9 cellular contexts compared by ENCODE assay signal in the genomic region with DNA sequence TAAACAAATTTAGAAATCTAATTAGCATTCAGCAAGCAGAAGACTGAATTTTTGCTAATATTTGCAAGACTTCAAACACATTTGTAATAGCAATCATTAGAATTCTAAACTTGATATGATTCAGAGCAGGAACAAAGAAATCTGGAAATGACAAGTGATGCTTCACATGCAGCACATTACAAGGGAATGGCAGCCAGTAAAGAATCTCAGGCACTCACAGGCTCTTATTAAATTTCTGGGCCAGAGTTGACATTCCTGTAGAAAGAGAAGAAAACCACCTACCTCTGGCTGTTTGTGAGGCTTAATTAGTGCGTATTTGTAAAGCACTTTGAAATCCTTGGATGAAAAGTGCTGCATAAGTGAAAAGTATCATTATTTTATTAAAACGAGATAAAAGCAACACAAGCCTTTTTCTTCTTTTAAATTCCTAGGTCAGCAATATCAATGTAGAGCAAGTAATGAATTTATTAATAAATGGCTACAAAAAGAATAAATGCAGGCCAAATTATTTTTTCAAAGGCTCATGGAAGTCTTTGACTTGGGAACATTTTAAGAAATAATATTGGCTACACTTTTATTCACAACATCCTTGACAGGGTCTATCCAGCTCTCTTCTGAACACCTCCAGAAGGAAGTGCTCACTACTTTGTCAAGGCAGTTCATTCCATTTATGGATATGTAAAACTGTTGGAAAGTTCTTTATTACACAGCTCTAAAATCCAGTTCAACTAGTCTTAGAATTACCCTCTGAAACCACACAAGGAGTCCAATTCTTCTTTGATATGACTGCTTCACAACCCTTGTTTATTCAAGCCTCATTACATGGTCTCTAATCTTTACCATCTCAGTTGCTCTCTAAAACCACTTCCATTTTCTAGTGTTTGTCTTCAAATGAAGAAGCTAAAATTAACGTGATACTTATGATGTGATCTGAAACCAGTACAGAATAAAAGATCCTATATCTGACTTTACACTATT. TPM values are rescaled to one million over a fixed set of nuclear protein-coding genes. Genes with fewer than 3 reads are reported as not detected.
DNase-seq lines count a peak whose midpoint lies in the region; ATAC-seq lines count a peak whose summit lies in the region.
"Had no signal": no experiment of that assay in that cellular context is flagged by ENCODE, and none has a peak within 500 bp of the region (broad histone marks: within the 10 kb centered on the region; RNA-seq: fewer than 3 reads in every experiment).

No MANE protein-coding gene starts in this region.

- H3K4me1 Mint-ChIP-seq in CD4-positive, alpha-beta memory T cell: peaks cover 6 to 11% (median 7%) of the 10 kb centered on the region in 4 donors

- POLR2A ChIA-PET in CD4-positive, alpha-beta memory T cell (lab: Charles Lee; ENCODE audit: partially characterized antibody): interaction anchor here (0.8 to 1.5 kb wide), 2 partner anchors 32 to 35 kb away, joined by 3 to 11 read pairs; a partner anchor contains a TSS

- no peak overlapping the region for H3K9ac ChIP-seq in adipocyte (ENCODE audit: low read length)

- CTCF ChIA-PET in CD4-positive, alpha-beta memory T cell (lab: Charles Lee; ENCODE audit: partially characterized antibody): interaction anchor here (1.2 to 1.4 kb wide), 2 partner anchors 11 to 1004 kb away, joined by 4 to 5 read pairs; no protein-coding TSS in a partner anchor

- no peaks in the 10 kb centered on the region for H3K27me3 ChIP-seq in CD4-positive, alpha-beta memory T cell (ENCODE audit: insufficient read depth, low read length)
- H3K27me3 ChIP-seq in adipocyte (replicated peaks; ENCODE audit: control insufficient read depth, insufficient read depth, low read length) (no peaks in the 10 kb centered on the region), H7 (ENCODE audit: control insufficient read depth, insufficient read depth, low read length) (no peaks in the 10 kb centered on the region)

- no peaks in the 10 kb centered on the region for H3K36me3 ChIP-seq in CD4-positive, alpha-beta memory T cell (ENCODE audit: insufficient read depth, low read length)
- H3K36me3 ChIP-seq in adipocyte (ENCODE audit: control insufficient read depth, insufficient read depth, low read length, severe bottlenecking) (no peaks in the 10 kb centered on the region), H7 (replicated peaks; ENCODE audit: control insufficient read depth, insufficient read depth, low read length) (no peaks in the 10 kb centered on the region)

- peak in 4 of 5 donors; percentile 19 to 48 (median 28) for DNase-seq in CD4-positive, alpha-beta memory T cell
- DNase-seq in adipocyte (ENCODE audit: low read depth): peak; percentile 44
- no peak for DNase-seq in GM19240 (ENCODE audit: insufficient read length, low spot score)
- no peak for DNase-seq in H7
- DNase-seq in kidney tubule cell (ENCODE audit: low spot score): no peak
- DNase-seq in iPS-NIHi7 (ENCODE audit: extremely low spot score): no peak
- DNase-seq: small intestine had no signal

- H3K4me3 Mint-ChIP-seq in CD4-positive, alpha-beta memory T cell: peak overlapping the region in 3 of 8 donors; percentile 26 to 39 (median 36)

- peak overlapping the region; percentile 34 to 88 (median 65) for H3K27ac Mint-ChIP-seq in CD4-positive, alpha-beta memory T cell

- ATAC-seq in GM18868 (IDR thresholded peaks at IDR 0.05; ENCODE audit: unreplicated experiment): peak; percentile 95
- peak; percentile 52 for ATAC-seq in HG03280 (IDR thresholded peaks at IDR 0.05; ENCODE audit: unreplicated experiment)

- no peaks in the 10 kb centered on the region for H3K9me3 ChIP-seq in CD4-positive, alpha-beta memory T cell (ENCODE audit: control insufficient read depth in 1 of 2, low read length in 2 of 2)
- H3K9me3 ChIP-seq in adipocyte (ENCODE audit: control insufficient read depth, low read length): no peaks in the 10 kb centered on the region

- H3K27ac ChIP-seq in CD4-positive, alpha-beta memory T cell (ENCODE audit: low read depth, low read length): no peak overlapping the region

- H3K4me1 ChIP-seq in CD4-positive, alpha-beta memory T cell (ENCODE audit: insufficient read depth, low read length): peaks cover 9% of the 10 kb centered on the region
- H3K4me1 ChIP-seq in adipocyte (ENCODE audit: control insufficient read depth, insufficient read depth, low read length): peaks cover 3% of the 10 kb centered on the region

- H3K27me3 Mint-ChIP-seq in CD4-positive, alpha-beta memory T cell: no peaks in the 10 kb centered on the region

- peaks cover 6 to 9% of the 10 kb centered on the region in 2 donors for H3K36me3 Mint-ChIP-seq in CD4-positive, alpha-beta memory T cell

- intact Hi-C loops in CD4-positive, alpha-beta memory T cell (cut with micrococcal nuclease): loop anchor here (5.0 kb wide), 2 partner anchors 762 to 1387 kb away; a partner anchor contains a TSS

- H3K9me3 Mint-ChIP-seq in CD4-positive, alpha-beta memory T cell: no peaks in the 10 kb centered on the region

- H3K4me3 ChIP-seq in CD4-positive, alpha-beta memory T cell (ENCODE audit: low read length in 2 of 2): no peak overlapping the region
- no peak overlapping the region for H3K4me3 ChIP-seq in adipocyte (ENCODE audit: low read length)
- no peak overlapping the region for H3K4me3 ChIP-seq in H7 (ENCODE audit: insufficient read depth, low read depth, low read length)

RNA-seq across cellular contexts. Expression of a gene that starts 32.1 kb away (rescaled TPM):
- 10 to 100 TPM; 23.5 to 24.3 TPM for total RNA-seq in CD4-positive, alpha-beta memory T cell
- polyA plus RNA-seq in CD4-positive, alpha-beta memory T cell: 10 to 100 TPM; 14.4 to 15.7 TPM
- 5.9 and 8.5 TPM in 2 replicates for total RNA-seq in H7 (2014; rRNA removed; shearing (Covaris generic))

Comparison
In these comparisons a context has a peak if more than half of its experiments do, and no peak if none do; other contexts are left out.
1. DNase-seq: peak in CD4-positive, alpha-beta memory T cell (4 of 5) and adipocyte (single experiment); none in GM19240 (single experiment), H7 (single experiment), kidney tubule cell (single experiment) and iPS-NIHi7 (single experiment).